Comparison of ENCODE assay signal across 9 cellular contexts in the genomic region with DNA sequence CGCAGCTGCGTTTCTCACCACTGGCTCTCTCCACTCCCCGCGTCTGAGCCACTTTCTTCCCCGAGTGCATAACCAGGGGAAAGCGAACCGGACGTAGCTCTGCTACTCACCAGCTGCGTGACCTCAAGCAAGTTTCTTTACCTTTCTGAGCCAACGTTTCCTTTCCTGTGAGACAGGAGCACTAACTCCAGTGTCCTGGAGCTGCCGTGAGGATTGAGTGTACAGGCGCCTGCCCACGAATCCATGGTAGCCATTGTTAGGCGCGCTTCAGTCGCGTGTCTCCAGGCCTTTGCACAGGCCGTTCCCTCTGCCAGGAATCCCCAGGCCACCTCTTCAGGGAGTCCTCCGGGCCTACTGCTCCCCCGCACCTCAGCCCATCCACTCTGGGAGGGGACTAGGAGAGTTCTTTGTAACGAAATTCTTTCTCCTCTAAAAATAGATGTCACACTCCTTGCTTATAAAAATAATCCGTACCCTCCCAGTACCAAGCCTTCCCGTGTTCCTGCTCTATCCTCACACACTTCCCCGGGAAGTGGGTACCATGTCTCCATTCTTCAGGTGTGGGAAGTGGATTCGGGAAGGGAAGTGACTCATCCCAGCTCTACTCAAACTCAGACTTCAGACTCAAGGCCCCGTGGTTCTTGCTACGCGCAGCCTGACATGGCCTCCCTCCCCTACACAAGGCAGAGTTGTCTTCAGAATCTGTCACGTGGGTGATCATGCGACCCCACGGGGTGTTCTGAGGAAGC. TPM values are rescaled to one million over a fixed set of nuclear protein-coding genes. Genes with fewer than 3 reads are reported as not detected.
DNase-seq lines count a peak whose midpoint lies in the region; ATAC-seq, FAIRE-seq and TF ChIP-seq lines count a peak whose summit lies in the region.
"Had no signal": no experiment of that assay in that cellular context is flagged by ENCODE, and none has a peak within 500 bp of the region (broad histone marks: within the 10 kb centered on the region; RNA-seq: fewer than 3 reads in every experiment).

No MANE protein-coding gene starts in this region.

- H3K4me2 ChIP-seq in GM12878 (ENCODE audit: control insufficient read depth, insufficient read depth) = peak overlapping the region; percentile 67

- TF ChIP-seq POLR2A in GM12878 (IDR thresholded peaks at IDR 0.05; ENCODE audit: low read depth, low read length) (peak; percentile 43; the same call in 1 of the 2 replicates), lower leg skin (IDR thresholded peaks at IDR 0.05) (no peak)

- TF ChIP-seq RAD21 in GM12878 (IDR thresholded peaks at IDR 0.05; ENCODE audit: insufficient read depth, low read depth, low read length) = no peak

- TF ChIP-seq EP300 in GM12878 (IDR thresholded peaks at IDR 0.05; ENCODE audit: borderline replicate concordance in 1 of 2, control insufficient read depth in 1 of 2, low read depth in 2 of 2, low read length in 2 of 2) = no peak

- CTCF ChIA-PET in HEK293 (lab: Yijun Ruan, JAX) (interaction anchor here (0.6 to 3.0 kb wide), 4 partner anchors 8 to 1457 kb away, joined by 3 to 12 read pairs (median 8); no protein-coding TSS in a partner anchor), GM12878 (lab: Yijun Ruan, JAX) (interaction anchor here (0.6 to 4.8 kb wide), 16 partner anchors 10 to 531 kb away, joined by 3 to 56 read pairs (median 4); no protein-coding TSS in a partner anchor)

- no peaks in the 10 kb centered on the region for H4K20me1 ChIP-seq in GM12878 (ENCODE audit: control insufficient read depth, insufficient read depth)

- intact Hi-C loops in GM12878 (cut with micrococcal nuclease; ENCODE audit: unreplicated experiment) (loop anchor here (1.0 to 10.0 kb wide), 6 partner anchors 18 to 505 kb away; a partner anchor contains a TSS), lower leg skin (cut with DNase I; ENCODE audit: low total_unique reads) (no loop called here)

- RAD21 ChIA-PET in GM12878 (lab: Charles Lee; ENCODE audit: unreplicated experiment) = interaction anchor here (0.6 to 7.9 kb wide), 17 partner anchors 10 to 1320 kb away, joined by 3 to 61 read pairs (median 5); no protein-coding TSS in a partner anchor

- peak; percentile 50 for ATAC-seq in GM12878

- peak; percentile 32 for DNase-seq in GM13977 (ENCODE audit: low spot score)
- peak; percentile 55 for DNase-seq in NCI-H226
- peak; percentile 78 for DNase-seq in GM12878 (ENCODE audit: low read depth, low spot score)
- DNase-seq in nucleus accumbens (lab: John Stamatoyannopoulos, UW) = peak in 30 of 56 donors; percentile 20 to 78 (median 46)
- DNase-seq in lower leg skin (ENCODE audit: low spot score in 2 of 2) = no peak
- no peak for DNase-seq in WERI-Rb-1
- no peak for DNase-seq in NCI-H1048 (lab: John Stamatoyannopoulos, UW)

- POLR2A ChIA-PET in HEK293 (lab: Yijun Ruan, JAX) (no interaction called here), GM12878 (lab: Charles Lee) (interaction anchor here (0.9 to 4.2 kb wide), 8 partner anchors 8 to 110 kb away, joined by 3 to 35 read pairs (median 4); no protein-coding TSS in a partner anchor)

- H3K9me3 ChIP-seq in HEK293 (ENCODE audit: control insufficient read depth, insufficient read depth, low read depth, low read length) (no peaks in the 10 kb centered on the region), GM12878 (replicated peaks; ENCODE audit: control insufficient read depth, insufficient read depth, low read length) (no peaks in the 10 kb centered on the region), WERI-Rb-1 (ENCODE audit: severe bottlenecking) (no peaks in the 10 kb centered on the region)

- TF ChIP-seq CTCF in GM13977 (IDR thresholded peaks at IDR 0.05; ENCODE audit: extremely low read depth, insufficient read depth, missing control alignments) (no peak), HEK293 (tag by site-specific recombination; IDR thresholded peaks at IDR 0.05) (no peak), GM12878 (IDR thresholded peaks at IDR 0.05 in 2 of 3, conservative IDR thresholded peaks at IDR 0.05 in 1 of 3; ENCODE audit: control insufficient read depth in 2 of 3, extremely low read depth in 1 of 3, insufficient read depth in 1 of 3, low read depth in 3 of 3, low read length in 3 of 3) (no peak), lower leg skin (IDR thresholded peaks at IDR 0.05) (no peak), WERI-Rb-1 (IDR thresholded peaks at IDR 0.05; ENCODE audit: low read depth, low read length) (no peak)

- H3K4me1 ChIP-seq in HEK293 (ENCODE audit: control insufficient read depth, insufficient read depth, low read length) = no peaks in the 10 kb centered on the region
- peaks cover 95% of the 10 kb centered on the region for H3K4me1 ChIP-seq in GM12878 (ENCODE audit: control insufficient read depth, insufficient read depth, low read length)

- WGBS in GM12878 (ENCODE audit: insufficient coverage, insufficient replicate concordance, low lambda C conversion rate, missing lambda C conversion rate) = 2% methylated on average over 31 of the region's 31 CpGs
- 70 to 80% methylated on average over 30 to 31 of the region's 31 CpGs for WGBS in lower leg skin, 2 donors

- SMC1A ChIA-PET in GM12878 (lab: Charles Lee; ENCODE audit: uncharacterized antibody, unreplicated experiment) = interaction anchor here (0.9 to 12.9 kb wide), 13 partner anchors 9 to 245 kb away, joined by 3 to 268 read pairs (median 6); no protein-coding TSS in a partner anchor

- peak overlapping the region; percentile 58 for H2AFZ ChIP-seq in GM12878 (ENCODE audit: control insufficient read depth, low read depth, low read length)

- FAIRE-seq in GM12878 (lab: Jason Lieb, UNC) = peak; percentile 23

- H3K27ac ChIP-seq in HEK293 (ENCODE audit: extremely low read depth, low read depth, low read length) (no peak overlapping the region), GM12878 (ENCODE audit: control insufficient read depth, insufficient read depth) (peak overlapping the region; percentile 99), WERI-Rb-1 (no peak overlapping the region)

- no peaks in the 10 kb centered on the region for H3K27me3 ChIP-seq in GM12878 (replicated peaks in 1 of 2; ENCODE audit: control insufficient read depth in 2 of 2, insufficient read depth in 2 of 2, low read length in 1 of 2)
- no peaks in the 10 kb centered on the region for H3K27me3 ChIP-seq in WERI-Rb-1 (ENCODE audit: insufficient read depth, low read depth, severe bottlenecking)

- H3K4me3 ChIP-seq in HEK293 (ENCODE audit: low read depth, low read length) = no peak overlapping the region
- peak overlapping the region; percentile 60 for H3K4me3 ChIP-seq in GM12878
- no peak overlapping the region for H3K4me3 ChIP-seq in lower leg skin (ENCODE audit: low read depth, poor library complexity, severe bottlenecking)
- H3K4me3 ChIP-seq in WERI-Rb-1 (ENCODE audit: low read depth, low read length) = no peak overlapping the region

- H3K36me3 ChIP-seq in HEK293 (ENCODE audit: control insufficient read depth in 2 of 2, insufficient read depth in 1 of 2, low read length in 2 of 2) (no peaks in the 10 kb centered on the region), GM12878 (ENCODE audit: control insufficient read depth in 2 of 2, insufficient read depth in 2 of 2, low read length in 1 of 2) (no peaks in the 10 kb centered on the region), WERI-Rb-1 (no peaks in the 10 kb centered on the region)

- in situ Hi-C loops in GM13977 (cut with MboI; ENCODE audit: low pct_unique_long_range_greater_than_20kb, low sequenced_read_pairs, unreplicated experiment) (loop anchor here (10.0 kb wide), 1 partner anchor 105 kb away; no protein-coding TSS in a partner anchor), GM12878 (cut with MboI) (loop anchor here (5.0 kb wide), 1 partner anchor 108 kb away; no protein-coding TSS in a partner anchor)

- no peaks in the 10 kb centered on the region for H3K79me2 ChIP-seq in GM12878 (ENCODE audit: control insufficient read depth, insufficient read depth, low read length)

- BruUV-seq in GM12878 (replicated peaks; lab: Mats Ljungman, UMichigan) = TSS peak; percentile 91

- peak overlapping the region; percentile 81 for H3K9ac ChIP-seq in GM12878 (ENCODE audit: control insufficient read depth, insufficient read depth, low read length)

TF ChIP-seq in HEK293, 187 proteins besides CTCF, POLR2A, EP300 and RAD21 (continues in another document):
- TF ChIP-seq ZNF623 (tag by site-specific recombination; IDR thresholded peaks at IDR 0.05) (peak; percentile 10; the same call in 1 of the 2 replicates), ZNF76 (tag by site-specific recombination; IDR thresholded peaks at IDR 0.05; ENCODE audit: borderline replicate concordance, low read depth) (no peak), ZNF521 (tag by site-specific recombination; IDR thresholded peaks at IDR 0.05) (no peak)

TF ChIP-seq in GM12878, 131 proteins besides CTCF, POLR2A, EP300 and RAD21 (continues in another document):
- TF ChIP-seq SRF (IDR thresholded peaks at IDR 0.05; ENCODE audit: low read depth in 2 of 2, low read length in 2 of 2) (peak in 1 of 2 experiments; percentile 28; a peak in 1 of 4 replicates), BACH1 (IDR thresholded peaks at IDR 0.05; ENCODE audit: borderline replicate concordance) (no peak; the same call in 1 of the 2 replicates), SMC3 (IDR thresholded peaks at IDR 0.05; ENCODE audit: borderline replicate concordance, low read length) (no peak), ZZZ3 (IDR thresholded peaks at IDR 0.05; ENCODE audit: control insufficient read depth, insufficient read length, low read depth) (no peak), IKZF2 (IDR thresholded peaks at IDR 0.05) (peak; percentile 24 to 43), RAD51 (IDR thresholded peaks at IDR 0.05) (peak; percentile 95), MXI1 (IDR thresholded peaks at IDR 0.05; ENCODE audit: low read depth, low read length) (peak; percentile 64), TCF3 (IDR thresholded peaks at IDR 0.05; ENCODE audit: borderline replicate concordance, insufficient read depth, low read depth, low read length) (peak; percentile 91; the same call in 1 of the 2 replicates), SP1 (IDR thresholded peaks at IDR 0.05; ENCODE audit: low read depth, low read length) (peak; percentile 6), ZNF622 (IDR thresholded peaks at IDR 0.05) (no peak)

RNA-seq across cellular contexts. Expression of a gene that starts 16.2 kb away (rescaled TPM):
- 0.51 and 1.2 TPM in 2 replicates for total RNA-seq in GM12878 (2013; cell fraction: nucleolus; rRNA removed)
- 0.23 and 0.33 TPM in 2 replicates for total RNA-seq in GM12878 (2014; rRNA removed)
- 0.27 and 0.28 TPM in 2 replicates for total RNA-seq in GM12878 (2014; rRNA removed; fragmentation: Illumina TruSeq; extraction: Trizol)
- 0.69 and 0.80 TPM in 2 replicates for total RNA-seq in GM12878 (2021)
- polyA plus RNA-seq in GM12878 (2011; ENCODE audit: low read depth) = 0.16 TPM
- 0.01 TPM in 2 replicates for polyA plus RNA-seq in GM12878 (2011; rRNA removed)
- polyA plus RNA-seq in GM12878 (2011; cell fraction: cytosol; rRNA removed) = 0.04 and 0.08 TPM in 2 replicates
- polyA plus RNA-seq in GM12878 (2011; cell fraction: nucleus; rRNA removed) = 0.25 and 0.26 TPM in 2 replicates
- polyA plus RNA-seq in GM12878 (2012) = 0.48 and 0.51 TPM in 2 replicates
- polyA plus RNA-seq in GM12878 (2014; fragmentation: Illumina TruSeq; extraction: Trizol) = 0.08 and 0.10 TPM in 2 replicates
- not detected for polyA plus RNA-seq in GM12878 (2014; fragmentation: Nextera tagmentation; extraction: Ambion mirVana)
- 0.38 and 0.47 TPM in 2 replicates for polyA plus RNA-seq in GM12878 (2014; rRNA removed)
- under 1 TPM in 1 of 2 experiments, not detected in 1; 0.15 TPM for polyA plus RNA-seq in GM12878 (2016; fragmentation: Nextera tagmentation; extraction: Ambion mirVana)
- polyA minus RNA-seq in GM12878 (2011; rRNA and poly(A)+ RNA removed) = 0.07 and 0.10 TPM in 2 replicates
- not detected in 2 replicates for polyA minus RNA-seq in GM12878 (2011; cell fraction: cytosol; rRNA and poly(A)+ RNA removed)
- 0.10 and 0.12 TPM in 2 replicates for polyA minus RNA-seq in GM12878 (2011; cell fraction: nucleus; rRNA and poly(A)+ RNA removed)
- not detected for total RNA-seq in lower leg skin
- polyA plus RNA-seq: liver had no signal

Comparison
In these comparisons a context has a peak if more than half of its experiments do, and no peak if none do; other contexts are left out.
1. DNase-seq: peak in GM13977 (single experiment), NCI-H226 (single experiment), GM12878 (single experiment) and nucleus accumbens (30 of 56); none in lower leg skin (0 of 2), WERI-Rb-1 (single experiment) and NCI-H1048 (single experiment).